ENCODE assay signal across 17 cellular contexts in the genomic region with DNA sequence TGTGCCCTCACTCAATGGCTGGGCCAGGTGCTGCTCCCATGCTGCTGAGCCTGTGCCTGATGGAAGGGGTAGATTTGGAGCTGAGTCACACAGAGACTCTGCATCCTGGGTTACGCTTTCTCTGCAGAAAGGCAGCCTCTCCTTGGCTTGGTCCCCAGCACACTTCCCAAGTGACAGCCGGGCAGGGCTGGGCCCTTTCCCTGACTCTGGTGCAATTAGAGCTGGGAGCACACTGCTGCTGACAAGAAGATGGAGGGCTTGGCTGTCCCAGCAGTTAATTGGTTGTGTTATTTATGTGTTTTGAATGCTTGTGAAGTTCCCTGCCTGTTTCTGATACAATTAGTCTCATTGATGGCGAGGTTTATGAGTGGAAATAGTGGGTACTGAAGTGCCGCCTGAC.
DNase-seq lines count a peak whose midpoint lies in the region; ATAC-seq and TF ChIP-seq lines count a peak whose summit lies in the region.
"Had no signal": no experiment of that assay in that cellular context is flagged by ENCODE, and none has a peak within 500 bp of the region (broad histone marks: within the 10 kb centered on the region; RNA-seq: fewer than 3 reads in every experiment).

No MANE protein-coding gene starts in this region.

- H3K4me1 ChIP-seq in aorta (ENCODE audit: control insufficient read depth in 1 of 2, insufficient read depth in 2 of 2, low read length in 2 of 2), result no peaks in the 10 kb centered on the region
- H3K4me1 ChIP-seq: HAP-1, SJSA1 had no signal

- H3K36me3 Mint-ChIP-seq in type B pancreatic cell, result no peaks in the 10 kb centered on the region

- H3K9me3 ChIP-seq in aorta (ENCODE audit: control insufficient read depth, low read length), result no peaks in the 10 kb centered on the region
- H3K9me3 ChIP-seq: HAP-1 had no signal

- no peak overlapping the region for H3K4me3 ChIP-seq in aorta (ENCODE audit: low read length in 2 of 2)
- H3K4me3 ChIP-seq: GM12878, HAP-1, SJSA1 had no signal

- WGBS in aorta, 2 donors, result 52 to 58% methylated on average over 4 of the region's 4 CpGs

- no peak overlapping the region for H3K4me3 Mint-ChIP-seq in type B pancreatic cell

- no peak overlapping the region for H3K27ac ChIP-seq in aorta (ENCODE audit: low read depth in 1 of 2, low read length in 2 of 2)
- H3K27ac ChIP-seq: RWPE1, SJSA1 had no signal

- H3K27ac Mint-ChIP-seq in type B pancreatic cell, result no peak overlapping the region

- no peaks in the 10 kb centered on the region for H3K9me3 Mint-ChIP-seq in type B pancreatic cell

- no peaks in the 10 kb centered on the region for H3K27me3 ChIP-seq in aorta (ENCODE audit: control insufficient read depth in 1 of 2, insufficient read depth in 2 of 2, low read length in 1 of 2)
- H3K27me3 ChIP-seq: SJSA1 had no signal

- no peak for ATAC-seq in aorta (ENCODE audit: low FRiP score)
- no peak for ATAC-seq in GM19351 (IDR thresholded peaks at IDR 0.05; ENCODE audit: unreplicated experiment)
- ATAC-seq: GM12878 had no signal

- H3K4me1 Mint-ChIP-seq in type B pancreatic cell (ENCODE audit: unreplicated experiment), result no peaks in the 10 kb centered on the region

- DNase-seq in NCI-H1417 (lab: John Stamatoyannopoulos, UW), result peak in 2 of 3 experiments; percentile 35 to 73
- no peak for DNase-seq in NCI-H1417 treated with DMSO at 0.1 percent for 48 hours (lab: John Stamatoyannopoulos, UW)
- peak; percentile 30 for DNase-seq in NCI-H748 treated with DMSO at 0.1 percent for 48 hours (lab: John Stamatoyannopoulos, UW)
- DNase-seq in medulla oblongata (ENCODE audit: extremely low spot score), result peak; percentile 57
- peak; percentile 47 for DNase-seq in type B pancreatic cell (ENCODE audit: extremely low spot score, unreplicated experiment)
- DNase-seq in OCI-M2 (lab: John Stamatoyannopoulos, UW; ENCODE audit: unreplicated experiment), result no peak
- DNase-seq in aorta, result no peak
- DNase-seq: 8988T, DMS53, Kasumi-1, NCI-H1694, NCI-H510A had no signal

- no peak for TF ChIP-seq CTCF in type B pancreatic cell (conservative IDR thresholded peaks at IDR 0.05)

- H3K27me3 Mint-ChIP-seq in type B pancreatic cell, result no peaks in the 10 kb centered on the region

- intact Hi-C loops in aorta (cut with DNase I), result no loop called here

- H3K36me3 ChIP-seq in aorta (ENCODE audit: control insufficient read depth in 1 of 2, insufficient read depth in 2 of 2, low read length in 1 of 2), result no peaks in the 10 kb centered on the region
- H3K36me3 ChIP-seq: HAP-1, SJSA1 had no signal

Comparison
In these comparisons a context has a peak if more than half of its experiments do, and no peak if none do; other contexts are left out.
1. DNase-seq: peak in NCI-H1417 (2 of 3), NCI-H748 treated with DMSO at 0.1 percent for 48 hours (single experiment), medulla oblongata (single experiment) and type B pancreatic cell (single experiment); none in NCI-H1417 treated with DMSO at 0.1 percent for 48 hours (single experiment), OCI-M2 (single experiment) and aorta (0 of 2).